Comparison of ENCODE assay signal across 1 cellular context in the genomic region with DNA sequence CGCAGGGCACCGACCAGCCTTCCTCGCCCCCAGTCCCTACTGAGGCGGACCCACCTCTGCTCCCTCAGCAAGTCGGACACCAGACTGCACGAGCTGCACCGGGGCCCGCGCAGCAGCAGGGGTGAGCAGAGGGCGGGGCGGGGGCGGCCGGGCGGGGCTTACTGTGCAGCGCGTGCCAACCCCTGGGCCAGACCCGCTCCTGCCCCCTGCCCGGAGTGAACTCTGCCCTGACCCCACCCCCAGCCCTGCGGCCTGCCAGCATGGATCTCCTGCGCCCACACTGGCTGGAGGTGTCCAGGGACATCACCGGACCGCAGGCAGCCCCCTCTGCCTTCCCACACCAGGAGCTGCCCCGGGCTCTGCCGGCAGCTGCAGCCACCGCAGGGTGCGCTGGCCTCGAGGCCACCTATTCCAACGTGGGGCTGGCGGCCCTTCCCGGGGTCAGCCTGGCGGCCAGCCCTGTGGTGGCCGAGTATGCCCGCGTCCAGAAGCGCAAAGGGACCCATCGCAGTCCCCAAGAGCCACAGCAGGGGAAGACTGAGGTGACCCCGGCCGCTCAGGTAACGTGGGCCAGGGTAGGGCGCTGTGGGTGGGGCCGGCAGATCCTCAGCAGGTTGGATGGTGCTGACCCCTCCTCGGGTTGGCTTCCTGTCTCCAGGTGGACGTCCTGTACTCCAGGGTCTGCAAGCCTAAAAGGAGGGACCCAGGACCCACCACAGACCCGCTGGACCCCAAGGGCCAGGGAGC.
TF ChIP-seq lines count a peak whose summit lies in the region.

No MANE protein-coding gene starts in this region.

TF ChIP-seq in HepG2, 621 proteins besides CTCF, POLR2A, EP300 and RAD21 (continued from another document and continues in another):
- TF ChIP-seq, protein P1, sequence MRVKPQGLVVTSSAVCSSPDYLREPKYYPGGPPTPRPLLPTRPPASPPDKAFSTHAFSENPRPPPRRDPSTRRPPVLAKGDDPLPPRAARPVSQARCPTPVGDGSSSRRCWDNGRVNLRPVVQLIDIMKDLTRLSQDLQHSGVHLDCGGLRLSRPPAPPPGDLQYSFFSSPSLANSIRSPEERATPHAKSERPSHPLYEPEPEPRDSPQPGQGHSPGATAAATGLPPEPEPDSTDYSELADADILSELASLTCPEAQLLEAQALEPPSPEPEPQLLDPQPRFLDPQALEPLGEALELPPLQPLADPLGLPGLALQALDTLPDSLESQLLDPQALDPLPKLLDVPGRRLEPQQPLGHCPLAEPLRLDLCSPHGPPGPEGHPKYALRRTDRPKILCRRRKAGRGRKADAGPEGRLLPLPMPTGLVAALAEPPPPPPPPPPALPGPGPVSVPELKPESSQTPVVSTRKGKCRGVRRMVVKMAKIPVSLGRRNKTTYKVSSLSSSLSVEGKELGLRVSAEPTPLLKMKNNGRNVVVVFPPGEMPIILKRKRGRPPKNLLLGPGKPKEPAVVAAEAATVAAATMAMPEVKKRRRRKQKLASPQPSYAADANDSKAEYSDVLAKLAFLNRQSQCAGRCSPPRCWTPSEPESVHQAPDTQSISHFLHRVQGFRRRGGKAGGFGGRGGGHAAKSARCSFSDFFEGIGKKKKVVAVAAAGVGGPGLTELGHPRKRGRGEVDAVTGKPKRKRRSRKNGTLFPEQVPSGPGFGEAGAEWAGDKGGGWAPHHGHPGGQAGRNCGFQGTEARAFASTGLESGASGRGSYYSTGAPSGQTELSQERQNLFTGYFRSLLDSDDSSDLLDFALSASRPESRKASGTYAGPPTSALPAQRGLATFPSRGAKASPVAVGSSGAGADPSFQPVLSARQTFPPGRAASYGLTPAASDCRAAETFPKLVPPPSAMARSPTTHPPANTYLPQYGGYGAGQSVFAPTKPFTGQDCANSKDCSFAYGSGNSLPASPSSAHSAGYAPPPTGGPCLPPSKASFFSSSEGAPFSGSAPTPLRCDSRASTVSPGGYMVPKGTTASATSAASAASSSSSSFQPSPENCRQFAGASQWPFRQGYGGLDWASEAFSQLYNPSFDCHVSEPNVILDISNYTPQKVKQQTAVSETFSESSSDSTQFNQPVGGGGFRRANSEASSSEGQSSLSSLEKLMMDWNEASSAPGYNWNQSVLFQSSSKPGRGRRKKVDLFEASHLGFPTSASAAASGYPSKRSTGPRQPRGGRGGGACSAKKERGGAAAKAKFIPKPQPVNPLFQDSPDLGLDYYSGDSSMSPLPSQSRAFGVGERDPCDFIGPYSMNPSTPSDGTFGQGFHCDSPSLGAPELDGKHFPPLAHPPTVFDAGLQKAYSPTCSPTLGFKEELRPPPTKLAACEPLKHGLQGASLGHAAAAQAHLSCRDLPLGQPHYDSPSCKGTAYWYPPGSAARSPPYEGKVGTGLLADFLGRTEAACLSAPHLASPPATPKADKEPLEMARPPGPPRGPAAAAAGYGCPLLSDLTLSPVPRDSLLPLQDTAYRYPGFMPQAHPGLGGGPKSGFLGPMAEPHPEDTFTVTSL (CRISPR knock-in tag; IDR thresholded peaks at IDR 0.05; ENCODE audit: borderline replicate concordance): no peak
- TF ChIP-seq, protein P2, sequence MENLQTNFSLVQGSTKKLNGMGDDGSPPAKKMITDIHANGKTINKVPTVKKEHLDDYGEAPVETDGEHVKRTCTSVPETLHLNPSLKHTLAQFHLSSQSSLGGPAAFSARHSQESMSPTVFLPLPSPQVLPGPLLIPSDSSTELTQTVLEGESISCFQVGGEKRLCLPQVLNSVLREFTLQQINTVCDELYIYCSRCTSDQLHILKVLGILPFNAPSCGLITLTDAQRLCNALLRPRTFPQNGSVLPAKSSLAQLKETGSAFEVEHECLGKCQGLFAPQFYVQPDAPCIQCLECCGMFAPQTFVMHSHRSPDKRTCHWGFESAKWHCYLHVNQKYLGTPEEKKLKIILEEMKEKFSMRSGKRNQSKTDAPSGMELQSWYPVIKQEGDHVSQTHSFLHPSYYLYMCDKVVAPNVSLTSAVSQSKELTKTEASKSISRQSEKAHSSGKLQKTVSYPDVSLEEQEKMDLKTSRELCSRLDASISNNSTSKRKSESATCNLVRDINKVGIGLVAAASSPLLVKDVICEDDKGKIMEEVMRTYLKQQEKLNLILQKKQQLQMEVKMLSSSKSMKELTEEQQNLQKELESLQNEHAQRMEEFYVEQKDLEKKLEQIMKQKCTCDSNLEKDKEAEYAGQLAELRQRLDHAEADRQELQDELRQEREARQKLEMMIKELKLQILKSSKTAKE (CRISPR knock-in tag; IDR thresholded peaks at IDR 0.05; ENCODE audit: borderline replicate concordance): peak; percentile 94
- TF ChIP-seq KLF16 (CRISPR knock-in tag; IDR thresholded peaks at IDR 0.05): peak in 1 of 2 experiments; percentile 13; a peak in 2 of 4 replicates
- TF ChIP-seq ZNF101 (CRISPR knock-in tag; IDR thresholded peaks at IDR 0.05; ENCODE audit: borderline replicate concordance, low read depth): 0 out of 2 replicates have a peak, but pooled peaks have one; percentile 97
- 0 out of 2 replicates have a peak, but pooled peaks have one; percentile 62 for TF ChIP-seq ZNF670 (CRISPR knock-in tag; IDR thresholded peaks at IDR 0.05; ENCODE audit: borderline replicate concordance)
- peak; percentile 81 for TF ChIP-seq CCDC6 (CRISPR knock-in tag; IDR thresholded peaks at IDR 0.05)
- peak; percentile 98 for TF ChIP-seq BORCS8-MEF2B (CRISPR knock-in tag; IDR thresholded peaks at IDR 0.05)
- TF ChIP-seq SUZ12 (IDR thresholded peaks at IDR 0.05; ENCODE audit: low read depth, low read length): no peak
- no peak for TF ChIP-seq FOXA1 (IDR thresholded peaks at IDR 0.05)
- TF ChIP-seq FOXA1 (CRISPR knock-in tag; IDR thresholded peaks at IDR 0.05): no peak; the same call in 1 of the 2 replicates
- TF ChIP-seq, protein P3, sequence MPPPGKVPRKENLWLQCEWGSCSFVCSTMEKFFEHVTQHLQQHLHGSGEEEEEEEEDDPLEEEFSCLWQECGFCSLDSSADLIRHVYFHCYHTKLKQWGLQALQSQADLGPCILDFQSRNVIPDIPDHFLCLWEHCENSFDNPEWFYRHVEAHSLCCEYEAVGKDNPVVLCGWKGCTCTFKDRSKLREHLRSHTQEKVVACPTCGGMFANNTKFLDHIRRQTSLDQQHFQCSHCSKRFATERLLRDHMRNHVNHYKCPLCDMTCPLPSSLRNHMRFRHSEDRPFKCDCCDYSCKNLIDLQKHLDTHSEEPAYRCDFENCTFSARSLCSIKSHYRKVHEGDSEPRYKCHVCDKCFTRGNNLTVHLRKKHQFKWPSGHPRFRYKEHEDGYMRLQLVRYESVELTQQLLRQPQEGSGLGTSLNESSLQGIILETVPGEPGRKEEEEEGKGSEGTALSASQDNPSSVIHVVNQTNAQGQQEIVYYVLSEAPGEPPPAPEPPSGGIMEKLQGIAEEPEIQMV (CRISPR knock-in tag; IDR thresholded peaks at IDR 0.05; ENCODE audit: low read depth): peak; percentile 93
- TF ChIP-seq, protein P4, sequence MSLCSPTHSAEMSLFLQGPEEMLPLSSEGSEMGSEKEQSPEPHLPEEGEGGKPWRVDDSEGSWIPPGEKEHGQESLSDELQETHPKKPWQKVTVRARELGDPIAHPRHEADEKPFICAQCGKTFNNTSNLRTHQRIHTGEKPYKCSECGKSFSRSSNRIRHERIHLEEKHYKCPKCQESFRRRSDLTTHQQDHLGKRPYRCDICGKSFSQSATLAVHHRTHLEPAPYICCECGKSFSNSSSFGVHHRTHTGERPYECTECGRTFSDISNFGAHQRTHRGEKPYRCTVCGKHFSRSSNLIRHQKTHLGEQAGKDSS (CRISPR knock-in tag; IDR thresholded peaks at IDR 0.05; ENCODE audit: borderline replicate concordance, low read depth): peak; percentile 85; the same call in 1 of the 2 replicates
- no peak for TF ChIP-seq ADNP (CRISPR knock-in tag; IDR thresholded peaks at IDR 0.05)
- TF ChIP-seq, protein P5, sequence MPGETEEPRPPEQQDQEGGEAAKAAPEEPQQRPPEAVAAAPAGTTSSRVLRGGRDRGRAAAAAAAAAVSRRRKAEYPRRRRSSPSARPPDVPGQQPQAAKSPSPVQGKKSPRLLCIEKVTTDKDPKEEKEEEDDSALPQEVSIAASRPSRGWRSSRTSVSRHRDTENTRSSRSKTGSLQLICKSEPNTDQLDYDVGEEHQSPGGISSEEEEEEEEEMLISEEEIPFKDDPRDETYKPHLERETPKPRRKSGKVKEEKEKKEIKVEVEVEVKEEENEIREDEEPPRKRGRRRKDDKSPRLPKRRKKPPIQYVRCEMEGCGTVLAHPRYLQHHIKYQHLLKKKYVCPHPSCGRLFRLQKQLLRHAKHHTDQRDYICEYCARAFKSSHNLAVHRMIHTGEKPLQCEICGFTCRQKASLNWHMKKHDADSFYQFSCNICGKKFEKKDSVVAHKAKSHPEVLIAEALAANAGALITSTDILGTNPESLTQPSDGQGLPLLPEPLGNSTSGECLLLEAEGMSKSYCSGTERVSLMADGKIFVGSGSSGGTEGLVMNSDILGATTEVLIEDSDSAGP (CRISPR knock-in tag; IDR thresholded peaks at IDR 0.05; ENCODE audit: borderline replicate concordance): no peak; the same call in 1 of the 2 replicates
- TF ChIP-seq HDAC2 (CRISPR knock-in tag; IDR thresholded peaks at IDR 0.05): peak; percentile 69
- TF ChIP-seq ZNF569 (CRISPR knock-in tag; IDR thresholded peaks at IDR 0.05; ENCODE audit: borderline replicate concordance): no peak
- TF ChIP-seq, protein P6, sequence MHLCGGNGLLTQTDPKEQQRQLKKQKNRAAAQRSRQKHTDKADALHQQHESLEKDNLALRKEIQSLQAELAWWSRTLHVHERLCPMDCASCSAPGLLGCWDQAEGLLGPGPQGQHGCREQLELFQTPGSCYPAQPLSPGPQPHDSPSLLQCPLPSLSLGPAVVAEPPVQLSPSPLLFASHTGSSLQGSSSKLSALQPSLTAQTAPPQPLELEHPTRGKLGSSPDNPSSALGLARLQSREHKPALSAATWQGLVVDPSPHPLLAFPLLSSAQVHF (CRISPR knock-in tag; IDR thresholded peaks at IDR 0.05): peak; percentile 95; the same call in 1 of the 2 replicates
- peak; percentile 95 for TF ChIP-seq CBFB (CRISPR knock-in tag; IDR thresholded peaks at IDR 0.05)
- 0 out of 2 replicates have a peak, but pooled peaks have one; percentile 77 for TF ChIP-seq MIXL1 (CRISPR knock-in tag; IDR thresholded peaks at IDR 0.05)
- TF ChIP-seq KDM6A (CRISPR knock-in tag; IDR thresholded peaks at IDR 0.05; ENCODE audit: low read depth): no peak; the same call in 1 of the 2 replicates
- TF ChIP-seq NFKB2 (CRISPR knock-in tag; IDR thresholded peaks at IDR 0.05; ENCODE audit: borderline replicate concordance): peak; percentile 95; the same call in 1 of the 2 replicates
- TF ChIP-seq, protein P7, sequence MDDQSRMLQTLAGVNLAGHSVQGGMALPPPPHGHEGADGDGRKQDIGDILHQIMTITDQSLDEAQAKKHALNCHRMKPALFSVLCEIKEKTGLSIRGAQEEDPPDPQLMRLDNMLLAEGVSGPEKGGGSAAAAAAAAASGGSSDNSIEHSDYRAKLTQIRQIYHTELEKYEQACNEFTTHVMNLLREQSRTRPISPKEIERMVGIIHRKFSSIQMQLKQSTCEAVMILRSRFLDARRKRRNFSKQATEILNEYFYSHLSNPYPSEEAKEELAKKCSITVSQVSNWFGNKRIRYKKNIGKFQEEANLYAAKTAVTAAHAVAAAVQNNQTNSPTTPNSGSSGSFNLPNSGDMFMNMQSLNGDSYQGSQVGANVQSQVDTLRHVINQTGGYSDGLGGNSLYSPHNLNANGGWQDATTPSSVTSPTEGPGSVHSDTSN (CRISPR knock-in tag; IDR thresholded peaks at IDR 0.05; ENCODE audit: borderline replicate concordance): 0 out of 2 replicates have a peak, but pooled peaks have one; percentile 74
- 0 out of 2 replicates have a peak, but pooled peaks have one; percentile 11 for TF ChIP-seq ZNF549 (CRISPR knock-in tag; IDR thresholded peaks at IDR 0.05)
- TF ChIP-seq MZF1 (CRISPR knock-in tag; IDR thresholded peaks at IDR 0.05; ENCODE audit: borderline replicate concordance): peak; percentile 96; the same call in 1 of the 2 replicates
- TF ChIP-seq HOXA9 (CRISPR knock-in tag; IDR thresholded peaks at IDR 0.05; ENCODE audit: borderline replicate concordance): peak; percentile 92
- TF ChIP-seq ZNF230 (CRISPR knock-in tag; IDR thresholded peaks at IDR 0.05): peak; percentile 99
- TF ChIP-seq ZNF878 (CRISPR knock-in tag; IDR thresholded peaks at IDR 0.05): peak; percentile 63; the same call in 1 of the 2 replicates
- TF ChIP-seq ZNF607 (CRISPR knock-in tag; IDR thresholded peaks at IDR 0.05; ENCODE audit: borderline replicate concordance): peak; percentile 88; the same call in 1 of the 2 replicates
- TF ChIP-seq, protein P8, sequence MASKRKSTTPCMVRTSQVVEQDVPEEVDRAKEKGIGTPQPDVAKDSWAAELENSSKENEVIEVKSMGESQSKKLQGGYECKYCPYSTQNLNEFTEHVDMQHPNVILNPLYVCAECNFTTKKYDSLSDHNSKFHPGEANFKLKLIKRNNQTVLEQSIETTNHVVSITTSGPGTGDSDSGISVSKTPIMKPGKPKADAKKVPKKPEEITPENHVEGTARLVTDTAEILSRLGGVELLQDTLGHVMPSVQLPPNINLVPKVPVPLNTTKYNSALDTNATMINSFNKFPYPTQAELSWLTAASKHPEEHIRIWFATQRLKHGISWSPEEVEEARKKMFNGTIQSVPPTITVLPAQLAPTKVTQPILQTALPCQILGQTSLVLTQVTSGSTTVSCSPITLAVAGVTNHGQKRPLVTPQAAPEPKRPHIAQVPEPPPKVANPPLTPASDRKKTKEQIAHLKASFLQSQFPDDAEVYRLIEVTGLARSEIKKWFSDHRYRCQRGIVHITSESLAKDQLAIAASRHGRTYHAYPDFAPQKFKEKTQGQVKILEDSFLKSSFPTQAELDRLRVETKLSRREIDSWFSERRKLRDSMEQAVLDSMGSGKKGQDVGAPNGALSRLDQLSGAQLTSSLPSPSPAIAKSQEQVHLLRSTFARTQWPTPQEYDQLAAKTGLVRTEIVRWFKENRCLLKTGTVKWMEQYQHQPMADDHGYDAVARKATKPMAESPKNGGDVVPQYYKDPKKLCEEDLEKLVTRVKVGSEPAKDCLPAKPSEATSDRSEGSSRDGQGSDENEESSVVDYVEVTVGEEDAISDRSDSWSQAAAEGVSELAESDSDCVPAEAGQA (IDR thresholded peaks at IDR 0.05; ENCODE audit: low read depth): peak; percentile 59; the same call in 1 of the 2 replicates
- TF ChIP-seq, protein P8 (CRISPR knock-in tag; IDR thresholded peaks at IDR 0.05; ENCODE audit: borderline replicate concordance): no peak
- peak; percentile 88; the same call in 1 of the 2 replicates for TF ChIP-seq ZNF83 (CRISPR knock-in tag; IDR thresholded peaks at IDR 0.05; ENCODE audit: borderline replicate concordance)
